Comparison of ENCODE assay signal across 9 cellular contexts in the genomic region with DNA sequence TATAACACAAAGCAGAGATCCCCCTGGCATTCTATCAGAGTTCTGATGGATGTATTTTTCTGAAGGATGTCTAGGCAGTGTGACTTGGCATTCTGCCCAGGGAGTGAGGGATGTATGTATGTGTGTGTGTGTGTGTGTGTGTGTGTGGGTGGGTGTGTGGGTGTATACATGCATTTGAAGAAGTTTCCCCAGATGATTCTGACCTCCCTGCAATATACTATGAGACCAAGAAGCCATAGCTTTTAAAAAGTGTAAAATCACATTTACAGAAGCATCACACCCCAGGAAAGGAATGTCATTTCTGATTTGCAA. TPM values are rescaled to one million over a fixed set of nuclear protein-coding genes. Genes with fewer than 3 reads are reported as not detected.
A peak's percentile ranks its signal among the peaks of the same experiment; 100 is the strongest.
DNase-seq lines count a peak whose midpoint lies in the region; ATAC-seq and TF ChIP-seq lines count a peak whose summit lies in the region.
"Had no signal": no experiment of that assay in that cellular context is flagged by ENCODE, and none has a peak within 500 bp of the region (broad histone marks: within the 10 kb centered on the region; RNA-seq: fewer than 3 reads in every experiment).

No MANE protein-coding gene starts in this region.

- no peak for ATAC-seq in activated T-cell treated with anti-CD3 and anti-CD28 coated beads, Interleukin-2, amount 50 U/mL, for 72 hours (replicated peaks in 1 of 2)
- ATAC-seq in naive thymus-derived CD8-positive, alpha-beta T cell, result peak; percentile 50 to 53
- ATAC-seq in GM21529 (IDR thresholded peaks at IDR 0.05; ENCODE audit: unreplicated experiment), result no peak

- TF ChIP-seq POLR2A in thyroid gland (IDR thresholded peaks at IDR 0.05), result no peak

- POLR2A ChIA-PET in naive thymus-derived CD8-positive, alpha-beta T cell (lab: Charles Lee), result no interaction called here

- H3K9me3 ChIP-seq in thyroid gland, result no peaks in the 10 kb centered on the region
- H3K9me3 ChIP-seq: HAP-1 had no signal

- no peaks in the 10 kb centered on the region for H4K20me1 ChIP-seq in KMS-11 (ENCODE audit: insufficient read depth)

- H3K79me2 ChIP-seq in KMS-11 (ENCODE audit: insufficient read depth, low read depth), result no peaks in the 10 kb centered on the region

- H3K4me3 ChIP-seq in KMS-11 (IDR thresholded peaks at IDR 0.05; ENCODE audit: insufficient read depth, low read depth, low read length) (no peak overlapping the region), thyroid gland (replicated peaks in 1 of 3) (no peak overlapping the region)
- H3K4me3 ChIP-seq: HAP-1 had no signal

- H3K9ac ChIP-seq in KMS-11, result no peak overlapping the region

- H3K4me2 ChIP-seq in KMS-11, result peak overlapping the region; percentile 72

- no peaks in the 10 kb centered on the region for H3K36me3 Mint-ChIP-seq in activated T-cell treated with anti-CD3 and anti-CD28 coated beads, Interleukin-2, amount 50 U/mL, for 72 hours (ENCODE audit: insufficient read depth in 2 of 2)
- H3K36me3 Mint-ChIP-seq in naive thymus-derived CD8-positive, alpha-beta T cell, result no peaks in the 10 kb centered on the region

- H3K27me3 ChIP-seq in KMS-11 (ENCODE audit: insufficient read depth, low read depth), result no peaks in the 10 kb centered on the region; the same call in 1 of the 2 replicates
- H3K27me3 ChIP-seq in thyroid gland, result no peaks in the 10 kb centered on the region

- H3K9me3 Mint-ChIP-seq in activated T-cell treated with anti-CD3 and anti-CD28 coated beads, Interleukin-2, amount 50 U/mL, for 72 hours, result no peaks in the 10 kb centered on the region
- H3K9me3 Mint-ChIP-seq in naive thymus-derived CD8-positive, alpha-beta T cell, result no peaks in the 10 kb centered on the region

- peaks cover 6% of the 10 kb centered on the region for H3K27me3 Mint-ChIP-seq in activated T-cell treated with anti-CD3 and anti-CD28 coated beads, Interleukin-2, amount 50 U/mL, for 72 hours (ENCODE audit: low read depth)
- H3K27me3 Mint-ChIP-seq in naive thymus-derived CD8-positive, alpha-beta T cell, result no peaks in the 10 kb centered on the region

- H3K27ac Mint-ChIP-seq in activated T-cell treated with anti-CD3 and anti-CD28 coated beads, Interleukin-2, amount 50 U/mL, for 72 hours, result peak overlapping the region; percentile 17
- H3K27ac Mint-ChIP-seq in naive thymus-derived CD8-positive, alpha-beta T cell, result peak overlapping the region in 6 of 10 donors; percentile 0 to 39 (median 16)

- H3K4me3 Mint-ChIP-seq in activated T-cell treated with anti-CD3 and anti-CD28 coated beads, Interleukin-2, amount 50 U/mL, for 72 hours, result no peak overlapping the region
- peak overlapping the region in 6 of 10 donors; percentile 1 to 57 (median 38) for H3K4me3 Mint-ChIP-seq in naive thymus-derived CD8-positive, alpha-beta T cell

- intact Hi-C loops in posterior cingulate gyrus (cut with DNase I), result no loop called here
- intact Hi-C loops in thyroid gland (cut with DNase I), result no loop called here

- TF ChIP-seq CTCF in KMS-11 (conservative IDR thresholded peaks at IDR 0.05; ENCODE audit: low read depth, low read length), result no peak
- TF ChIP-seq CTCF in thyroid gland (IDR thresholded peaks at IDR 0.05), result no peak

- peaks cover 38% of the 10 kb centered on the region for H3K4me1 ChIP-seq in KMS-11 (ENCODE audit: low read depth, poor library complexity, severe bottlenecking)
- no peaks in the 10 kb centered on the region for H3K4me1 ChIP-seq in thyroid gland
- H3K4me1 ChIP-seq: HAP-1 had no signal

- DNase-seq in ELR (ENCODE audit: low read depth) (peak; percentile 47), posterior cingulate gyrus (no peak), GF-D8 (lab: John Stamatoyannopoulos, UW) (no peak), thyroid gland (no peak)
- peak in 1 of 2 donors; percentile 17 for DNase-seq in activated T-cell treated with anti-CD3 and anti-CD28 coated beads, Interleukin-2, amount 50 U/mL, for 72 hours
- DNase-seq in naive thymus-derived CD8-positive, alpha-beta T cell, result peak in 9 of 10 donors; percentile 9 to 67 (median 35)

- H3K4me1 Mint-ChIP-seq in activated T-cell treated with anti-CD3 and anti-CD28 coated beads, Interleukin-2, amount 50 U/mL, for 72 hours (ENCODE audit: low read depth), result peaks cover 16% of the 10 kb centered on the region
- H3K4me1 Mint-ChIP-seq in naive thymus-derived CD8-positive, alpha-beta T cell, result peaks cover 12 to 25% (median 21%) of the 10 kb centered on the region in 4 donors

- H3K27ac ChIP-seq in KMS-11, result no peak overlapping the region
- H3K27ac ChIP-seq in thyroid gland, result no peak overlapping the region

- no peak overlapping the region for H2AFZ ChIP-seq in KMS-11 (ENCODE audit: low read depth)

- H3K36me3 ChIP-seq in KMS-11 (ENCODE audit: insufficient read depth) (no peaks in the 10 kb centered on the region), thyroid gland (no peaks in the 10 kb centered on the region)
- H3K36me3 ChIP-seq: HAP-1 had no signal

RNA-seq across cellular contexts. Expression of a gene that starts 59.7 kb away (rescaled TPM):
- total RNA-seq in activated T-cell treated with anti-CD3 and anti-CD28 coated beads, Interleukin-2, amount 50 U/mL, for 72 hours, result 100 to 1,000 TPM; 849 to 969 TPM
- 100 to 1,000 TPM; 772 to 820 TPM for total RNA-seq in naive thymus-derived CD8-positive, alpha-beta T cell
- polyA plus RNA-seq in naive thymus-derived CD8-positive, alpha-beta T cell, result 100 to 1,000 TPM; 199 to 224 (median 210) TPM
- total RNA-seq in thyroid gland, result 100 to 1,000 TPM; 193 to 341 (median 213) TPM

Comparison
In these comparisons a context has a peak if more than half of its experiments do, and no peak if none do; other contexts are left out.
1. DNase-seq: peak in ELR (single experiment) and naive thymus-derived CD8-positive, alpha-beta T cell (9 of 10); none in posterior cingulate gyrus (0 of 10), GF-D8 (single experiment) and thyroid gland (0 of 2).
2. ATAC-seq: peak in naive thymus-derived CD8-positive, alpha-beta T cell (2 of 2); none in activated T-cell treated with anti-CD3 and anti-CD28 coated beads, Interleukin-2, amount 50 U/mL, for 72 hours (0 of 2) and GM21529 (single experiment).
3. H3K4me3 Mint-ChIP-seq: peak in naive thymus-derived CD8-positive, alpha-beta T cell (6 of 10); none in activated T-cell treated with anti-CD3 and anti-CD28 coated beads, Interleukin-2, amount 50 U/mL, for 72 hours (0 of 2).